1 cellular context compared by ENCODE assay signal in the genomic region with DNA sequence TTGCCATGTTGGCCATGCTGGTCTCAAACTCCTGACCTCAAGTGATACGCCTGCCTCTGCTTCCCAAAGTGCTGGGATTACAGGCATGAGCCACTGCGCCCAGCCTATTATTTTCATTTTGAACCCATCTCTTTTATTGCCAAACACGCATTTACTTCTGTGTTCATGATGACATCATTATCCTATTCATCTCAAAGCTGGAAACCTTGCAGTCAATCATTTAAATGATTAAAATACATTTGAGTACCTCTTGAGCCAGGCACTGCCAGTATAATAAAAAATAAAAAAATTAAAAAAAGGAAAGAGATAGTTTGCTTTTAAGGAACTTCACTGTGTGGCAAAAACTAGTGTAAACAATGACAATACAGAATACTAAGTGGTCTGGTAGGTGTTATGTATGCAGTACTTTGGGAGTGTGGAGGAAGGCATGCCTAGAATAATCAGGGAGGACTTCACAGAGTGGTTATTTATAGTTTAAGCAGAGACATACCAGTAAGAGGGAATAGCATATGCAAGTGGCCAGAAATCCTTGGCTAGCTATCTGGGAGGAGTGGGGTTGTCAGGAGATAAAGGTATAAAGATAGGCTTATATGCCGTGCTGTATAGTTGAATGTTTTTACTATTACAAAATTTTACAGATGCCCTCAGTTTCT.
A peak's percentile ranks its signal among the peaks of the same experiment; 100 is the strongest.
TF ChIP-seq lines count a peak whose summit lies in the region.

No MANE protein-coding gene starts in this region.

TF ChIP-seq in HepG2, 621 proteins besides CTCF, POLR2A, EP300 and RAD21:
- peak; percentile 85 for TF ChIP-seq ATF7 (IDR thresholded peaks at IDR 0.05)
- TF ChIP-seq ATF7 (CRISPR knock-in tag; IDR thresholded peaks at IDR 0.05): no peak
- TF ChIP-seq SSRP1 (CRISPR knock-in tag; IDR thresholded peaks at IDR 0.05): no peak
